ENCODE assay signal across 11 cellular contexts in genomic region chr10:133277993-133278576, GRCh38. TPM values are rescaled to one million over a fixed set of nuclear protein-coding genes. Genes with fewer than 3 reads are reported as not detected.
DNase-seq lines count a peak whose midpoint lies in the region; ATAC-seq and TF ChIP-seq lines count a peak whose summit lies in the region.
"Had no signal": no experiment of that assay in that cellular context is flagged by ENCODE, and none has a peak within 500 bp of the region (broad histone marks: within the 10 kb centered on the region; RNA-seq: fewer than 3 reads in every experiment).

No MANE protein-coding gene starts in this region.

- no peak for TF ChIP-seq CTCF in left lung (IDR thresholded peaks at IDR 0.05)
- TF ChIP-seq CTCF in upper lobe of right lung (IDR thresholded peaks at IDR 0.05): no peak

- H3K9me3 ChIP-seq in left lung: no peaks in the 10 kb centered on the region
- H3K9me3 ChIP-seq in upper lobe of right lung: no peaks in the 10 kb centered on the region

- H3K4me1 Mint-ChIP-seq in stimulated activated naive CD8-positive, alpha-beta T cell treated with anti-CD3 and anti-CD28 coated beads, Interleukin-15, Interleukin-2, amounts not matched to agents 100 ng/mL and 50 ng/mL, for 24 hours (ENCODE audit: low read depth): peaks cover 34% of the 10 kb centered on the region
- H3K4me1 Mint-ChIP-seq in activated CD4-positive, alpha-beta memory T cell treated with anti-CD3 and anti-CD28 coated beads, Interleukin-2, amount 10 ng/mL, durations not matched to agents 7 days and 5 days: peaks cover 36% of the 10 kb centered on the region

- POLR2A ChIA-PET in activated CD4-positive, alpha-beta memory T cell treated with anti-CD3 and anti-CD28 coated beads, Interleukin-2, amount 10 ng/mL, durations not matched to agents 7 days and 5 days (lab: Charles Lee): interaction anchor here (0.6 to 4.2 kb wide), 12 partner anchors 8 to 143 kb away, joined by 3 to 52 read pairs (median 6); no protein-coding TSS in a partner anchor

- H3K27me3 ChIP-seq in left lung (peaks cover 11 to 43% of the 10 kb centered on the region in 2 donors), upper lobe of right lung (peaks cover 7% of the 10 kb centered on the region)

- CTCF ChIA-PET in activated CD4-positive, alpha-beta memory T cell treated with anti-CD3 and anti-CD28 coated beads, Interleukin-2, amount 10 ng/mL, durations not matched to agents 7 days and 5 days (lab: Charles Lee): interaction anchor here (0.9 to 2.7 kb wide), 10 partner anchors 14 to 163 kb away, joined by 3 to 19 read pairs (median 6); partner anchors contain the start of gene CALY

- no peak for ATAC-seq in stimulated activated naive CD8-positive, alpha-beta T cell treated with anti-CD3 and anti-CD28 coated beads, Interleukin-15, Interleukin-2, amounts not matched to agents 100 U/mL and 50 U/mL, for 24 hours
- no peak for ATAC-seq in left lung
- ATAC-seq in upper lobe of right lung: no peak
- ATAC-seq in HG02571 (IDR thresholded peaks at IDR 0.05; ENCODE audit: unreplicated experiment): no peak
- no peak for ATAC-seq in HG03565 (IDR thresholded peaks at IDR 0.05; ENCODE audit: unreplicated experiment)

- H3K36me3 Mint-ChIP-seq in stimulated activated naive CD8-positive, alpha-beta T cell treated with anti-CD3 and anti-CD28 coated beads, Interleukin-15, Interleukin-2, amounts not matched to agents 100 ng/mL and 50 ng/mL, for 24 hours (ENCODE audit: low read depth): peaks cover 10% of the 10 kb centered on the region
- peaks cover 26% of the 10 kb centered on the region for H3K36me3 Mint-ChIP-seq in activated CD4-positive, alpha-beta memory T cell treated with anti-CD3 and anti-CD28 coated beads, Interleukin-2, amount 10 ng/mL, durations not matched to agents 7 days and 5 days (ENCODE audit: low read depth)

- H3K27ac ChIP-seq in left lung (peak overlapping the region; percentile 59 to 96), upper lobe of right lung (peak overlapping the region; percentile 63)

- intact Hi-C loops in left lung (cut with DNase I): no loop called here
- intact Hi-C loops in upper lobe of right lung (cut with DNase I): no loop called here

- in situ Hi-C loops in ACHN (cut with HindIII; ENCODE audit: low pct_ligation_motif_present, low pct_unique_long_range_greater_than_20kb, low sequenced_read_pairs): no loop called here

- no peaks in the 10 kb centered on the region for H3K27me3 Mint-ChIP-seq in stimulated activated naive CD8-positive, alpha-beta T cell treated with anti-CD3 and anti-CD28 coated beads, Interleukin-15, Interleukin-2, amounts not matched to agents 100 ng/mL and 50 ng/mL, for 24 hours
- H3K27me3 Mint-ChIP-seq in activated CD4-positive, alpha-beta memory T cell treated with anti-CD3 and anti-CD28 coated beads, Interleukin-2, amount 10 ng/mL, durations not matched to agents 7 days and 5 days: no peaks in the 10 kb centered on the region

- H3K9me3 Mint-ChIP-seq in stimulated activated naive CD8-positive, alpha-beta T cell treated with anti-CD3 and anti-CD28 coated beads, Interleukin-15, Interleukin-2, amounts not matched to agents 100 ng/mL and 50 ng/mL, for 24 hours: no peaks in the 10 kb centered on the region
- H3K9me3 Mint-ChIP-seq in activated CD4-positive, alpha-beta memory T cell treated with anti-CD3 and anti-CD28 coated beads, Interleukin-2, amount 10 ng/mL, durations not matched to agents 7 days and 5 days: no peaks in the 10 kb centered on the region
- H3K9me3 Mint-ChIP-seq: H9 had no signal

- peak overlapping the region; percentile 66 for H3K4me3 Mint-ChIP-seq in stimulated activated naive CD8-positive, alpha-beta T cell treated with anti-CD3 and anti-CD28 coated beads, Interleukin-15, Interleukin-2, amounts not matched to agents 100 ng/mL and 50 ng/mL, for 24 hours
- peak overlapping the region; percentile 71 for H3K4me3 Mint-ChIP-seq in activated CD4-positive, alpha-beta memory T cell treated with anti-CD3 and anti-CD28 coated beads, Interleukin-2, amount 10 ng/mL, durations not matched to agents 7 days and 5 days
- H3K4me3 Mint-ChIP-seq: H9 had no signal

- peak overlapping the region in 1 of 2 donors; percentile 28 for H3K4me3 ChIP-seq in left lung
- no peak overlapping the region for H3K4me3 ChIP-seq in upper lobe of right lung

- peak overlapping the region; percentile 52 for H3K27ac Mint-ChIP-seq in stimulated activated naive CD8-positive, alpha-beta T cell treated with anti-CD3 and anti-CD28 coated beads, Interleukin-15, Interleukin-2, amounts not matched to agents 100 ng/mL and 50 ng/mL, for 24 hours
- peak overlapping the region; percentile 97 for H3K27ac Mint-ChIP-seq in activated CD4-positive, alpha-beta memory T cell treated with anti-CD3 and anti-CD28 coated beads, Interleukin-2, amount 10 ng/mL, durations not matched to agents 7 days and 5 days

- DNase-seq in stimulated activated naive CD8-positive, alpha-beta T cell treated with anti-CD3 and anti-CD28 coated beads, Interleukin-15, Interleukin-2, amounts not matched to agents 100 U/mL and 50 U/mL, for 24 hours: no peak
- DNase-seq in activated CD4-positive, alpha-beta memory T cell treated with anti-CD3 and anti-CD28 coated beads, Interleukin-2, amount 10 ng/mL, durations not matched to agents 7 days and 5 days: no peak
- DNase-seq in left lung (no peak), upper lobe of right lung (no peak), ACHN (no peak)
- DNase-seq: H9, NCI-H526 treated with DMSO at 0.1 percent for 48 hours had no signal

- peaks cover 0 to 57% of the 10 kb centered on the region in 2 donors for H3K36me3 ChIP-seq in left lung
- H3K36me3 ChIP-seq in upper lobe of right lung: peaks cover 30% of the 10 kb centered on the region

- H3K4me1 ChIP-seq in left lung (peaks cover 5 to 63% of the 10 kb centered on the region in 2 donors), upper lobe of right lung (peaks cover 38% of the 10 kb centered on the region)

RNA-seq across cellular contexts. Expression of gene ADAM8, which starts 1.4 kb away (rescaled TPM):
- 100 to 1,000 TPM; 206 to 207 TPM for total RNA-seq in activated CD4-positive, alpha-beta memory T cell treated with anti-CD3 and anti-CD28 coated beads, Interleukin-2, amount 10 ng/mL, durations not matched to agents 7 days and 5 days
- 10 to 100 TPM; 16.2 to 45.3 TPM for total RNA-seq in left lung
- 20.3 TPM for total RNA-seq in upper lobe of right lung

RNA-seq across cellular contexts. Expression of gene TUBGCP2, which starts 30.6 kb away (rescaled TPM):
- total RNA-seq in activated CD4-positive, alpha-beta memory T cell treated with anti-CD3 and anti-CD28 coated beads, Interleukin-2, amount 10 ng/mL, durations not matched to agents 7 days and 5 days: 10 to 100 TPM; 52.3 to 58.2 TPM
- 10 to 100 TPM; 47.2 to 62.3 TPM for total RNA-seq in left lung
- 44.6 TPM for total RNA-seq in upper lobe of right lung

RNA-seq across cellular contexts. Expression of gene ZNF511, which starts 30.6 kb away (rescaled TPM):
- 10 to 100 TPM; 45.7 to 52.7 TPM for total RNA-seq in activated CD4-positive, alpha-beta memory T cell treated with anti-CD3 and anti-CD28 coated beads, Interleukin-2, amount 10 ng/mL, durations not matched to agents 7 days and 5 days
- total RNA-seq in left lung (10 to 100 TPM; 34.3 to 48.5 TPM), upper lobe of right lung (42.8 TPM)

RNA-seq across cellular contexts. Expression of gene VENTX, which starts 40.4 kb away (rescaled TPM):
- total RNA-seq in activated CD4-positive, alpha-beta memory T cell treated with anti-CD3 and anti-CD28 coated beads, Interleukin-2, amount 10 ng/mL, durations not matched to agents 7 days and 5 days: not detected
- total RNA-seq in left lung: 1 to 10 TPM; 1.3 to 4.1 TPM
- total RNA-seq in upper lobe of right lung: 3.4 TPM

RNA-seq across cellular contexts. Expression of gene UTF1, which starts 48.1 kb away (rescaled TPM):
- not detected for total RNA-seq in activated CD4-positive, alpha-beta memory T cell treated with anti-CD3 and anti-CD28 coated beads, Interleukin-2, amount 10 ng/mL, durations not matched to agents 7 days and 5 days
- total RNA-seq in left lung: not detected
- not detected for total RNA-seq in upper lobe of right lung
- total RNA-seq: cardiac septum had no signal
